1 cellular context compared by ENCODE assay signal in the genomic region with DNA sequence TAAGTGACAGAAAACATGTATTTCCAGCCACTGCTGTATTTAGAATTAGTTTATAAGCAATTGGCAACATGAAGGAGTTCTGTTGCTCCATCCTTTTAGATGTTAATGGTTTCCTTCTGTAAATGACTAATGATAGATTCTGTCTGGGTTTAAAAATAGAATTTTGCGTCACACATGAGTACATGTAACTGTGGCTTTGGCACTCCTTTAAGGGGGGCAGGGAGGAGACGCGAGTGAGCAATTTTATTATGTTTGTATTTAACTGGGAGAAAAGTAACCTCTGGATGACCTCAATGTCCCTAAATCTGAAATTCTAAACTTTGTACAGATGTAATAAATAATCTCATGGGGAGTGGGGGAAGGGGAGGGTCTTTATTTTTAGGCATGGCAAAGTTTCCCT.
TF ChIP-seq lines count a peak whose summit lies in the region.

No MANE protein-coding gene starts in this region.

TF ChIP-seq in K562, 482 proteins besides CTCF, POLR2A, EP300 and RAD21 (continued from another document and continues in another):
- TF ChIP-seq, protein P1, sequence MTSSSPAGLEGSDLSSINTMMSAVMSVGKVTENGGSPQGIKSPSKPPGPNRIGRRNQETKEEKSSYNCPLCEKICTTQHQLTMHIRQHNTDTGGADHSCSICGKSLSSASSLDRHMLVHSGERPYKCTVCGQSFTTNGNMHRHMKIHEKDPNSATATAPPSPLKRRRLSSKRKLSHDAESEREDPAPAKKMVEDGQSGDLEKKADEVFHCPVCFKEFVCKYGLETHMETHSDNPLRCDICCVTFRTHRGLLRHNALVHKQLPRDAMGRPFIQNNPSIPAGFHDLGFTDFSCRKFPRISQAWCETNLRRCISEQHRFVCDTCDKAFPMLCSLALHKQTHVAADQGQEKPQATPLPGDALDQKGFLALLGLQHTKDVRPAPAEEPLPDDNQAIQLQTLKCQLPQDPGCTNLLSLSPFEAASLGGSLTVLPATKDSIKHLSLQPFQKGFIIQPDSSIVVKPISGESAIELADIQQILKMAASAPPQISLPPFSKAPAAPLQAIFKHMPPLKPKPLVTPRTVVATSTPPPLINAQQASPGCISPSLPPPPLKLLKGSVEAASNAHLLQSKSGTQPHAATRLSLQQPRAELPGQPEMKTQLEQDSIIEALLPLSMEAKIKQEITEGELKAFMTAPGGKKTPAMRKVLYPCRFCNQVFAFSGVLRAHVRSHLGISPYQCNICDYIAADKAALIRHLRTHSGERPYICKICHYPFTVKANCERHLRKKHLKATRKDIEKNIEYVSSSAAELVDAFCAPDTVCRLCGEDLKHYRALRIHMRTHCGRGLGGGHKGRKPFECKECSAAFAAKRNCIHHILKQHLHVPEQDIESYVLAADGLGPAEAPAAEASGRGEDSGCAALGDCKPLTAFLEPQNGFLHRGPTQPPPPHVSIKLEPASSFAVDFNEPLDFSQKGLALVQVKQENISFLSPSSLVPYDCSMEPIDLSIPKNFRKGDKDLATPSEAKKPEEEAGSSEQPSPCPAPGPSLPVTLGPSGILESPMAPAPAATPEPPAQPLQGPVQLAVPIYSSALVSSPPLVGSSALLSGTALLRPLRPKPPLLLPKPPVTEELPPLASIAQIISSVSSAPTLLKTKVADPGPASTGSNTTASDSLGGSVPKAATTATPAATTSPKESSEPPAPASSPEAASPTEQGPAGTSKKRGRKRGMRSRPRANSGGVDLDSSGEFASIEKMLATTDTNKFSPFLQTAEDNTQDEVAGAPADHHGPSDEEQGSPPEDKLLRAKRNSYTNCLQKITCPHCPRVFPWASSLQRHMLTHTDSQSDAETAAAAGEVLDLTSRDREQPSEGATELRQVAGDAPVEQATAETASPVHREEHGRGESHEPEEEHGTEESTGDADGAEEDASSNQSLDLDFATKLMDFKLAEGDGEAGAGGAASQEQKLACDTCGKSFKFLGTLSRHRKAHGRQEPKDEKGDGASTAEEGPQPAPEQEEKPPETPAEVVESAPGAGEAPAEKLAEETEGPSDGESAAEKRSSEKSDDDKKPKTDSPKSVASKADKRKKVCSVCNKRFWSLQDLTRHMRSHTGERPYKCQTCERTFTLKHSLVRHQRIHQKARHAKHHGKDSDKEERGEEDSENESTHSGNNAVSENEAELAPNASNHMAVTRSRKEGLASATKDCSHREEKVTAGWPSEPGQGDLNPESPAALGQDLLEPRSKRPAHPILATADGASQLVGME (CRISPR knock-in tag; IDR thresholded peaks at IDR 0.05) = no peak
- TF ChIP-seq BCL6 (CRISPR knock-in tag; IDR thresholded peaks at IDR 0.05) = no peak
- TF ChIP-seq ZBTB1 (CRISPR knock-in tag; IDR thresholded peaks at IDR 0.05; ENCODE audit: borderline replicate concordance, low read depth) = no peak
- TF ChIP-seq ASH1L (IDR thresholded peaks at IDR 0.05; ENCODE audit: borderline replicate concordance, low read depth, partially characterized antibody) = no peak
- no peak for TF ChIP-seq NUFIP1 (IDR thresholded peaks at IDR 0.05; ENCODE audit: partially characterized antibody)
- TF ChIP-seq, protein P2, sequence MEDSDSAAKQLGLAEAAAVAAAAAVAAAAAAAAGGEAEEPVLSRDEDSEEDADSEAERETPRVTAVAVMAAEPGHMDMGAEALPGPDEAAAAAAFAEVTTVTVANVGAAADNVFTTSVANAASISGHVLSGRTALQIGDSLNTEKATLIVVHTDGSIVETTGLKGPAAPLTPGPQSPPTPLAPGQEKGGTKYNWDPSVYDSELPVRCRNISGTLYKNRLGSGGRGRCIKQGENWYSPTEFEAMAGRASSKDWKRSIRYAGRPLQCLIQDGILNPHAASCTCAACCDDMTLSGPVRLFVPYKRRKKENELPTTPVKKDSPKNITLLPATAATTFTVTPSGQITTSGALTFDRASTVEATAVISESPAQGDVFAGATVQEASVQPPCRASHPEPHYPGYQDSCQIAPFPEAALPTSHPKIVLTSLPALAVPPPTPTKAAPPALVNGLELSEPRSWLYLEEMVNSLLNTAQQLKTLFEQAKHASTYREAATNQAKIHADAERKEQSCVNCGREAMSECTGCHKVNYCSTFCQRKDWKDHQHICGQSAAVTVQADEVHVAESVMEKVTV (CRISPR knock-in tag; IDR thresholded peaks at IDR 0.05) = no peak
- no peak for TF ChIP-seq ELF4 (CRISPR knock-in tag; IDR thresholded peaks at IDR 0.05)
- no peak for TF ChIP-seq NBN (IDR thresholded peaks at IDR 0.05; ENCODE audit: low read depth)
- no peak for TF ChIP-seq SIRT6 (IDR thresholded peaks at IDR 0.05; ENCODE audit: low read depth, low read length)
- TF ChIP-seq MEF2D (tag; conservative IDR thresholded peaks at IDR 0.05; ENCODE audit: low read depth) = peak; percentile 84
- no peak for TF ChIP-seq CSDE1 (IDR thresholded peaks at IDR 0.05)
- TF ChIP-seq SMARCA4 (IDR thresholded peaks at IDR 0.05) = no peak
- no peak for TF ChIP-seq RB1 (IDR thresholded peaks at IDR 0.05; ENCODE audit: low read depth)
- 0 out of 2 replicates have a peak, but pooled peaks have one; percentile 24 for TF ChIP-seq FOSL1 (tag; conservative IDR thresholded peaks at IDR 0.05)
- TF ChIP-seq NCOR1 (IDR thresholded peaks at IDR 0.05) = no peak
- no peak for TF ChIP-seq MTA2 (IDR thresholded peaks at IDR 0.05; ENCODE audit: low read depth)
- no peak for TF ChIP-seq EZH2 (IDR thresholded peaks at IDR 0.05; ENCODE audit: borderline replicate concordance, low read depth, low read length)
- no peak for TF ChIP-seq GATAD2B (IDR thresholded peaks at IDR 0.05; ENCODE audit: borderline replicate concordance)
- no peak for TF ChIP-seq NFRKB (IDR thresholded peaks at IDR 0.05; ENCODE audit: low read depth)
- TF ChIP-seq, protein P3, sequence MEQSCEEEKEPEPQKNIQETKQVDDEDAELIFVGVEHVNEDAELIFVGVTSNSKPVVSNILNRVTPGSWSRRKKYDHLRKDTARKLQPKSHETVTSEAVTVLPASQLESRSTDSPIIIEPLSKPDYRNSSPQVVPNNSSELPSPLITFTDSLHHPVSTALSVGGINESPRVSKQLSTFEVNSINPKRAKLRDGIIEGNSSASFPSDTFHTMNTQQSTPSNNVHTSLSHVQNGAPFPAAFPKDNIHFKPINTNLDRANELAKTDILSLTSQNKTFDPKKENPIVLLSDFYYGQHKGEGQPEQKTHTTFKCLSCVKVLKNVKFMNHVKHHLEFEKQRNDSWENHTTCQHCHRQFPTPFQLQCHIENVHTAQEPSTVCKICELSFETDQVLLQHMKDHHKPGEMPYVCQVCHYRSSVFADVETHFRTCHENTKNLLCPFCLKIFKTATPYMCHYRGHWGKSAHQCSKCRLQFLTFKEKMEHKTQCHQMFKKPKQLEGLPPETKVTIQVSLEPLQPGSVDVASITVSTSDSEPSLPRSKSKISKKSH (CRISPR knock-in tag; IDR thresholded peaks at IDR 0.05) = no peak
- TF ChIP-seq ZNF239 (CRISPR knock-in tag; IDR thresholded peaks at IDR 0.05) = no peak
- TF ChIP-seq JUN (IDR thresholded peaks at IDR 0.05; ENCODE audit: borderline replicate concordance, low read depth, low read length) = 0 out of 2 replicates have a peak, but pooled peaks have one; percentile 4
- no peak for TF ChIP-seq JUN (CRISPR knock-in tag; IDR thresholded peaks at IDR 0.05; ENCODE audit: borderline replicate concordance)
- TF ChIP-seq, protein P4, sequence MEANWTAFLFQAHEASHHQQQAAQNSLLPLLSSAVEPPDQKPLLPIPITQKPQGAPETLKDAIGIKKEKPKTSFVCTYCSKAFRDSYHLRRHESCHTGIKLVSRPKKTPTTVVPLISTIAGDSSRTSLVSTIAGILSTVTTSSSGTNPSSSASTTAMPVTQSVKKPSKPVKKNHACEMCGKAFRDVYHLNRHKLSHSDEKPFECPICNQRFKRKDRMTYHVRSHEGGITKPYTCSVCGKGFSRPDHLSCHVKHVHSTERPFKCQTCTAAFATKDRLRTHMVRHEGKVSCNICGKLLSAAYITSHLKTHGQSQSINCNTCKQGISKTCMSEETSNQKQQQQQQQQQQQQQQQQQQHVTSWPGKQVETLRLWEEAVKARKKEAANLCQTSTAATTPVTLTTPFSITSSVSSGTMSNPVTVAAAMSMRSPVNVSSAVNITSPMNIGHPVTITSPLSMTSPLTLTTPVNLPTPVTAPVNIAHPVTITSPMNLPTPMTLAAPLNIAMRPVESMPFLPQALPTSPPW (CRISPR knock-in tag; IDR thresholded peaks at IDR 0.05) = peak; percentile 65
- no peak for TF ChIP-seq SIN3A (IDR thresholded peaks at IDR 0.05; ENCODE audit: borderline replicate concordance in 2 of 2, control insufficient read depth in 1 of 2, low read depth in 2 of 2, low read length in 2 of 2)
- TF ChIP-seq, protein P5, sequence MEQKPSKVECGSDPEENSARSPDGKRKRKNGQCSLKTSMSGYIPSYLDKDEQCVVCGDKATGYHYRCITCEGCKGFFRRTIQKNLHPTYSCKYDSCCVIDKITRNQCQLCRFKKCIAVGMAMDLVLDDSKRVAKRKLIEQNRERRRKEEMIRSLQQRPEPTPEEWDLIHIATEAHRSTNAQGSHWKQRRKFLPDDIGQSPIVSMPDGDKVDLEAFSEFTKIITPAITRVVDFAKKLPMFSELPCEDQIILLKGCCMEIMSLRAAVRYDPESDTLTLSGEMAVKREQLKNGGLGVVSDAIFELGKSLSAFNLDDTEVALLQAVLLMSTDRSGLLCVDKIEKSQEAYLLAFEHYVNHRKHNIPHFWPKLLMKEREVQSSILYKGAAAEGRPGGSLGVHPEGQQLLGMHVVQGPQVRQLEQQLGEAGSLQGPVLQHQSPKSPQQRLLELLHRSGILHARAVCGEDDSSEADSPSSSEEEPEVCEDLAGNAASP (IDR thresholded peaks at IDR 0.05) = no peak
- TF ChIP-seq ZNF699 (CRISPR knock-in tag; IDR thresholded peaks at IDR 0.05; ENCODE audit: insufficient replicate concordance) = no peak
- no peak for TF ChIP-seq HMGN3 (IDR thresholded peaks at IDR 0.05; ENCODE audit: borderline replicate concordance, extremely low read depth, insufficient read length, low read depth, low read length)
- no peak for TF ChIP-seq ZBED1 (IDR thresholded peaks at IDR 0.05)
- TF ChIP-seq, protein P6, sequence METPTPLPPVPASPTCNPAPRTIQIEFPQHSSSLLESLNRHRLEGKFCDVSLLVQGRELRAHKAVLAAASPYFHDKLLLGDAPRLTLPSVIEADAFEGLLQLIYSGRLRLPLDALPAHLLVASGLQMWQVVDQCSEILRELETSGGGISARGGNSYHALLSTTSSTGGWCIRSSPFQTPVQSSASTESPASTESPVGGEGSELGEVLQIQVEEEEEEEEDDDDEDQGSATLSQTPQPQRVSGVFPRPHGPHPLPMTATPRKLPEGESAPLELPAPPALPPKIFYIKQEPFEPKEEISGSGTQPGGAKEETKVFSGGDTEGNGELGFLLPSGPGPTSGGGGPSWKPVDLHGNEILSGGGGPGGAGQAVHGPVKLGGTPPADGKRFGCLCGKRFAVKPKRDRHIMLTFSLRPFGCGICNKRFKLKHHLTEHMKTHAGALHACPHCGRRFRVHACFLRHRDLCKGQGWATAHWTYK (CRISPR knock-in tag; IDR thresholded peaks at IDR 0.05) = no peak
- TF ChIP-seq RBM14 (IDR thresholded peaks at IDR 0.05; ENCODE audit: borderline replicate concordance, insufficient read depth, low read depth, low read length) = no peak
- no peak for TF ChIP-seq SIN3B (IDR thresholded peaks at IDR 0.05; ENCODE audit: low read depth)
- peak; percentile 24; the same call in 1 of the 2 replicates for TF ChIP-seq CREM (IDR thresholded peaks at IDR 0.05; ENCODE audit: low read depth)
- no peak for TF ChIP-seq MED1 (CRISPR knock-in tag; IDR thresholded peaks at IDR 0.05; ENCODE audit: borderline replicate concordance)
- TF ChIP-seq, protein P7, sequence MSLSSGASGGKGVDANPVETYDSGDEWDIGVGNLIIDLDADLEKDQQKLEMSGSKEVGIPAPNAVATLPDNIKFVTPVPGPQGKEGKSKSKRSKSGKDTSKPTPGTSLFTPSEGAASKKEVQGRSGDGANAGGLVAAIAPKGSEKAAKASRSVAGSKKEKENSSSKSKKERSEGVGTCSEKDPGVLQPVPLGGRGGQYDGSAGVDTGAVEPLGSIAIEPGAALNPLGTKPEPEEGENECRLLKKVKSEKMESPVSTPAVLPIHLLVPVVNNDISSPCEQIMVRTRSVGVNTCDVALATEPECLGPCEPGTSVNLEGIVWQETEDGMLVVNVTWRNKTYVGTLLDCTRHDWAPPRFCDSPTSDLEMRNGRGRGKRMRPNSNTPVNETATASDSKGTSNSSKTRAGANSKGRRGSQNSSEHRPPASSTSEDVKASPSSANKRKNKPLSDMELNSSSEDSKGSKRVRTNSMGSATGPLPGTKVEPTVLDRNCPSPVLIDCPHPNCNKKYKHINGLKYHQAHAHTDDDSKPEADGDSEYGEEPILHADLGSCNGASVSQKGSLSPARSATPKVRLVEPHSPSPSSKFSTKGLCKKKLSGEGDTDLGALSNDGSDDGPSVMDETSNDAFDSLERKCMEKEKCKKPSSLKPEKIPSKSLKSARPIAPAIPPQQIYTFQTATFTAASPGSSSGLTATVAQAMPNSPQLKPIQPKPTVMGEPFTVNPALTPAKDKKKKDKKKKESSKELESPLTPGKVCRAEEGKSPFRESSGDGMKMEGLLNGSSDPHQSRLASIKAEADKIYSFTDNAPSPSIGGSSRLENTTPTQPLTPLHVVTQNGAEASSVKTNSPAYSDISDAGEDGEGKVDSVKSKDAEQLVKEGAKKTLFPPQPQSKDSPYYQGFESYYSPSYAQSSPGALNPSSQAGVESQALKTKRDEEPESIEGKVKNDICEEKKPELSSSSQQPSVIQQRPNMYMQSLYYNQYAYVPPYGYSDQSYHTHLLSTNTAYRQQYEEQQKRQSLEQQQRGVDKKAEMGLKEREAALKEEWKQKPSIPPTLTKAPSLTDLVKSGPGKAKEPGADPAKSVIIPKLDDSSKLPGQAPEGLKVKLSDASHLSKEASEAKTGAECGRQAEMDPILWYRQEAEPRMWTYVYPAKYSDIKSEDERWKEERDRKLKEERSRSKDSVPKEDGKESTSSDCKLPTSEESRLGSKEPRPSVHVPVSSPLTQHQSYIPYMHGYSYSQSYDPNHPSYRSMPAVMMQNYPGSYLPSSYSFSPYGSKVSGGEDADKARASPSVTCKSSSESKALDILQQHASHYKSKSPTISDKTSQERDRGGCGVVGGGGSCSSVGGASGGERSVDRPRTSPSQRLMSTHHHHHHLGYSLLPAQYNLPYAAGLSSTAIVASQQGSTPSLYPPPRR (CRISPR knock-in tag; IDR thresholded peaks at IDR 0.05; ENCODE audit: borderline replicate concordance) = no peak
- TF ChIP-seq GABPB2 (CRISPR knock-in tag; conservative IDR thresholded peaks at IDR 0.05) = no peak
- no peak for TF ChIP-seq FOXP1 (CRISPR knock-in tag; IDR thresholded peaks at IDR 0.05)
- TF ChIP-seq HLTF (IDR thresholded peaks at IDR 0.05) = no peak
- no peak for TF ChIP-seq FOXJ2 (tag; IDR thresholded peaks at IDR 0.05)
- TF ChIP-seq ZFX (CRISPR knock-in tag; IDR thresholded peaks at IDR 0.05) = no peak
- TF ChIP-seq PHB2 (IDR thresholded peaks at IDR 0.05; ENCODE audit: low read depth) = no peak
- TF ChIP-seq NONO (IDR thresholded peaks at IDR 0.05; ENCODE audit: low read depth in 2 of 2, low read length in 1 of 2) = no peak
- peak; percentile 91 for TF ChIP-seq MEF2A (IDR thresholded peaks at IDR 0.05; ENCODE audit: control insufficient read depth, low read depth, low read length)
- TF ChIP-seq ZC3H8 (IDR thresholded peaks at IDR 0.05) = no peak
- TF ChIP-seq ZSCAN29 (IDR thresholded peaks at IDR 0.05) = no peak
- TF ChIP-seq NR2C1 (IDR thresholded peaks at IDR 0.05) = no peak
- TF ChIP-seq NR2C1 (tag; IDR thresholded peaks at IDR 0.05) = no peak
- TF ChIP-seq YY1 (IDR thresholded peaks at IDR 0.05; ENCODE audit: borderline replicate concordance in 1 of 3, control insufficient read depth in 1 of 3, extremely low read depth in 1 of 3, insufficient read depth in 3 of 3, insufficient read length in 1 of 3, insufficient replicate concordance in 2 of 3, low read depth in 1 of 3, low read length in 2 of 3) = no peak
- TF ChIP-seq HNRNPK (IDR thresholded peaks at IDR 0.05; ENCODE audit: low read depth, low read length, poor library complexity, severe bottlenecking) = no peak
- TF ChIP-seq ZNF197 (CRISPR knock-in tag; IDR thresholded peaks at IDR 0.05; ENCODE audit: low read depth) = no peak
- TF ChIP-seq SNRNP70 (optimal IDR thresholded peaks at IDR 0.05; ENCODE audit: low read depth, low read length) = no peak
